ENCODE assay signal across 25 cellular contexts in genomic region chr11:64220798-64221197, GRCh38. TPM values are rescaled to one million over a fixed set of nuclear protein-coding genes. Genes with fewer than 3 reads are reported as not detected.
DNase-seq lines count a peak whose midpoint lies in the region; ATAC-seq, FAIRE-seq and TF ChIP-seq lines count a peak whose summit lies in the region.
"Had no signal": no experiment of that assay in that cellular context is flagged by ENCODE, and none has a peak within 500 bp of the region (broad histone marks: within the 10 kb centered on the region; RNA-seq: fewer than 3 reads in every experiment).

No MANE protein-coding gene starts in this region.

- H3K27ac ChIP-seq in K562 (ENCODE audit: extremely low read depth, low read depth, low read length) (no peak overlapping the region), osteoblast (ENCODE audit: low read depth, low read length) (no peak overlapping the region)
- H3K27ac ChIP-seq: Peyer's patch, SJCRH30 had no signal

- in situ Hi-C loops in K562 (cut with MboI) = no loop called here

- H4K20me1 ChIP-seq in K562 (replicated peaks; ENCODE audit: control insufficient read depth, insufficient read depth, low read length) = no peaks in the 10 kb centered on the region
- H4K20me1 ChIP-seq in osteoblast (ENCODE audit: insufficient read depth, low read length) = peaks cover 5% of the 10 kb centered on the region

- peak overlapping the region in 1 of 2 experiments; percentile 35; a peak in 1 of 4 replicates for H3K9ac ChIP-seq in K562 (ENCODE audit: insufficient read depth in 1 of 2, low read depth in 2 of 2, low read length in 2 of 2)

- no peak for ATAC-seq in Right ventricle myocardium inferior
- ATAC-seq in Right ventricle myocardium superior (ENCODE audit: poor library complexity) = no peak
- ATAC-seq in K562 = no peak
- no peak for ATAC-seq in GM21423 (IDR thresholded peaks at IDR 0.05; ENCODE audit: unreplicated experiment)
- no peak for ATAC-seq in HG03469 (IDR thresholded peaks at IDR 0.05; ENCODE audit: unreplicated experiment)
- no peak for ATAC-seq in GM19397 (IDR thresholded peaks at IDR 0.05; ENCODE audit: unreplicated experiment)

- intact Hi-C loops in Right ventricle myocardium inferior (cut with DNase I) = no loop called here
- intact Hi-C loops in Right ventricle myocardium superior (cut with DNase I) = no loop called here
- intact Hi-C loops in K562 (cut with micrococcal nuclease) = no loop called here

- H2AFZ ChIP-seq in K562 (ENCODE audit: low read depth, low read length) (no peak overlapping the region), osteoblast (ENCODE audit: low read length) (no peak overlapping the region)

- TF ChIP-seq CTCF in K562 (IDR thresholded peaks at IDR 0.05 in 2 of 3, conservative IDR thresholded peaks at IDR 0.05 in 1 of 3; ENCODE audit: insufficient read depth in 2 of 3, low read depth in 1 of 3, low read length in 3 of 3) = no peak
- no peak for TF ChIP-seq CTCF in osteoblast (IDR thresholded peaks at IDR 0.05; ENCODE audit: extremely low read depth, low read depth, low read length)

- POLR2A ChIA-PET in K562 (lab: Yijun Ruan, JAX) = interaction anchor here (7.0 kb wide), 1 partner anchor 14 kb away, joined by 57 read pairs; the partner anchor contains the start of gene FERMT3

- TF ChIP-seq RAD21 in K562 (CRISPR knock-in tag; conservative IDR thresholded peaks at IDR 0.05 in 1 of 2, IDR thresholded peaks at IDR 0.05 in 1 of 2) = no peak

- DNase-seq in Right ventricle myocardium inferior (ENCODE audit: missing footprints) (peak; percentile 35), Right ventricle myocardium superior (no peak), K562 (ENCODE audit: extremely low read depth in 1 of 4, low spot score in 3 of 4) (no peak), osteoblast (ENCODE audit: insufficient read length, low spot score, missing footprints) (peak; percentile 57), amniotic stem cell (lab: John Stamatoyannopoulos, UW) (no peak)
- DNase-seq: Calu3, DMS79 treated with DMSO at 0.1 percent for 48 hours, HCEC 1CT, NCI-H1092, NCI-H1417 treated with DMSO at 0.1 percent for 48 hours, NCI-H1694 treated with DMSO at 0.1 percent for 48 hours, NCI-H2081 treated with DMSO at 0.1 percent for 48 hours, NCI-H2171, NCI-H226, NCI-H510A, NCI-H69, OCI-M1, Peyer's patch, SJCRH30 had no signal

- H3K4me1 ChIP-seq in K562 (replicated peaks in 1 of 2; ENCODE audit: control insufficient read depth in 2 of 2, insufficient read depth in 2 of 2, low read length in 2 of 2) = peaks cover 0 to 43% of the 10 kb centered on the region in 2 experiments; a peak in 3 of 5 replicates
- H3K4me1 ChIP-seq in osteoblast (ENCODE audit: insufficient read depth, low read length) = peaks cover 8% of the 10 kb centered on the region

- no peak for FAIRE-seq in K562 (lab: Jason Lieb, UNC)
- FAIRE-seq: GM12892, GM18507, H1 had no signal

- 96% methylated on average over 13 of the region's 14 CpGs for WGBS in K562 (ENCODE audit: insufficient coverage, low coverage, missing lambda C conversion rate)

- BruUV-seq in K562 (replicated peaks; lab: Mats Ljungman, UMichigan) = no TSS peak

- TF ChIP-seq EP300 in K562 (IDR thresholded peaks at IDR 0.05; ENCODE audit: low read length) = no peak

- CTCF ChIA-PET in K562 (lab: Yijun Ruan, JAX; ENCODE audit: low intra/inter-chr PET ratio) = no interaction called here

- peaks cover 5% of the 10 kb centered on the region for H3K9me1 ChIP-seq in K562 (ENCODE audit: control insufficient read depth, insufficient read depth, low read length)

- H3K79me2 ChIP-seq in K562 (ENCODE audit: control insufficient read depth, insufficient read depth, low read length) (peaks cover 10% of the 10 kb centered on the region), osteoblast (ENCODE audit: insufficient read depth, low read length) (peaks cover 11% of the 10 kb centered on the region)

- H3K9me3 ChIP-seq in K562 (replicated peaks; ENCODE audit: control insufficient read depth, insufficient read depth, low read depth, low read length) (no peaks in the 10 kb centered on the region), osteoblast (ENCODE audit: low read depth, low read length) (no peaks in the 10 kb centered on the region)
- H3K9me3 ChIP-seq: Peyer's patch, SJCRH30 had no signal

- H3K4me3 ChIP-seq in K562 (no peak overlapping the region), osteoblast (ENCODE audit: insufficient read depth, low read length) (no peak overlapping the region)
- H3K4me3 ChIP-seq: Peyer's patch, SJCRH30 had no signal

- H3K27me3 ChIP-seq in K562 (ENCODE audit: control insufficient read depth in 2 of 2, insufficient read depth in 2 of 2, low read length in 2 of 2) = no peaks in the 10 kb centered on the region
- H3K27me3 ChIP-seq in osteoblast (ENCODE audit: insufficient read depth, low read length) = no peaks in the 10 kb centered on the region
- H3K27me3 ChIP-seq: Peyer's patch, SJCRH30 had no signal

- no peak for TF ChIP-seq POLR2A in K562 (conservative IDR thresholded peaks at IDR 0.05)

- H3K36me3 ChIP-seq in K562 (ENCODE audit: control insufficient read depth, insufficient read depth, low read length) (peaks cover 75% of the 10 kb centered on the region), osteoblast (ENCODE audit: insufficient read depth, low read length) (peaks cover 5% of the 10 kb centered on the region)
- H3K36me3 ChIP-seq: SJCRH30 had no signal

- H3K4me2 ChIP-seq in K562 (ENCODE audit: insufficient read depth, low read length) (no peak overlapping the region), osteoblast (ENCODE audit: insufficient read depth, low read length) (no peak overlapping the region)

RNA-seq across cellular contexts. Expression of gene TRPT1, which starts 5.2 kb away (rescaled TPM):
- 71.9 TPM for total RNA-seq in Right ventricle myocardium inferior
- total RNA-seq in Right ventricle myocardium superior = 79.8 TPM
- 28.5 and 90.3 TPM in 2 replicates for total RNA-seq in K562 (2011; cell fraction: chromatin; rRNA removed; ENCODE audit: low replicate concordance)
- total RNA-seq in K562 (2011; cell fraction: nucleolus; rRNA removed) = 64.9 and 73.8 TPM in 2 replicates
- total RNA-seq in K562 (2011; cell fraction: nucleoplasm; rRNA removed) = 45.8 and 49.8 TPM in 2 replicates
- total RNA-seq in K562 (2014; rRNA removed) = 27.4 and 37.3 TPM in 2 replicates
- 17.3 and 17.5 TPM in 2 replicates for total RNA-seq in K562 (2014; rRNA removed; fragmentation: Illumina TruSeq; extraction: Trizol)
- total RNA-seq in K562 (2015; rRNA removed; fragmentation: Illumina TruSeq; extraction: Trizol) = 23.1 and 25.3 TPM in 2 replicates
- 36.1 and 41.7 TPM in 2 replicates for total RNA-seq in K562 (2021)
- polyA plus RNA-seq in K562 (2011; rRNA removed) = 23.3 and 42.4 TPM in 2 replicates
- polyA plus RNA-seq in K562 (2011; cell fraction: cytosol; rRNA removed) = 43.7 and 69.5 TPM in 2 replicates
- polyA plus RNA-seq in K562 (2011; cell fraction: nucleus; rRNA removed) = 169 and 180 TPM in 2 replicates
- polyA plus RNA-seq in K562 (2012) = 34.2 and 65.9 TPM in 2 replicates
- 21.2 and 33.3 TPM in 2 replicates for polyA plus RNA-seq in K562 (2014; fragmentation: Illumina TruSeq; extraction: Trizol)
- polyA plus RNA-seq in K562 (2014; fragmentation: Nextera tagmentation; extraction: Ambion mirVana) = 1 to 10 TPM; 4.6 to 8.1 TPM
- 38.4 and 39.2 TPM in 2 replicates for polyA plus RNA-seq in K562 (2014; rRNA removed)
- 12.1 and 14.9 TPM in 2 replicates for polyA minus RNA-seq in K562 (2011; rRNA and poly(A)+ RNA removed)
- 13.6 and 20.9 TPM in 2 replicates for polyA minus RNA-seq in K562 (2011; cell fraction: cytosol; rRNA and poly(A)+ RNA removed)
- 22.1 and 30.3 TPM in 2 replicates for polyA minus RNA-seq in K562 (2011; cell fraction: nucleus; rRNA and poly(A)+ RNA removed)
- 32.2 and 33.0 TPM in 2 replicates for total RNA-seq in osteoblast

RNA-seq across cellular contexts. Expression of gene NUDT22, which starts 5.3 kb away (rescaled TPM):
- total RNA-seq in Right ventricle myocardium inferior = 66.4 TPM
- 60.8 TPM for total RNA-seq in Right ventricle myocardium superior
- total RNA-seq in K562 (2011; cell fraction: chromatin; rRNA removed; ENCODE audit: low replicate concordance) = 74.2 and 269 TPM in 2 replicates
- 230 and 279 TPM in 2 replicates for total RNA-seq in K562 (2011; cell fraction: nucleolus; rRNA removed)
- total RNA-seq in K562 (2011; cell fraction: nucleoplasm; rRNA removed) = 112 and 146 TPM in 2 replicates
- total RNA-seq in K562 (2014; rRNA removed) = 92.6 and 132 TPM in 2 replicates
- total RNA-seq in K562 (2014; rRNA removed; fragmentation: Illumina TruSeq; extraction: Trizol) = 21.1 and 25.7 TPM in 2 replicates
- total RNA-seq in K562 (2015; rRNA removed; fragmentation: Illumina TruSeq; extraction: Trizol) = 49.9 and 50.6 TPM in 2 replicates
- 87.5 and 89.5 TPM in 2 replicates for total RNA-seq in K562 (2021)
- 37.4 and 48.0 TPM in 2 replicates for polyA plus RNA-seq in K562 (2011; rRNA removed)
- 58.1 and 156 TPM in 2 replicates for polyA plus RNA-seq in K562 (2011; cell fraction: cytosol; rRNA removed)
- 132 and 213 TPM in 2 replicates for polyA plus RNA-seq in K562 (2011; cell fraction: nucleus; rRNA removed)
- 56.4 and 102 TPM in 2 replicates for polyA plus RNA-seq in K562 (2012)
- polyA plus RNA-seq in K562 (2014; fragmentation: Illumina TruSeq; extraction: Trizol) = 24.0 and 43.1 TPM in 2 replicates
- polyA plus RNA-seq in K562 (2014; fragmentation: Nextera tagmentation; extraction: Ambion mirVana) = 10 to 100 TPM in 1 of 2 experiments, 1 to 10 TPM in 1; 6.3 to 16.3 TPM
- polyA plus RNA-seq in K562 (2014; rRNA removed) = 83.6 and 88.5 TPM in 2 replicates
- polyA minus RNA-seq in K562 (2011; rRNA and poly(A)+ RNA removed) = 13.9 and 15.0 TPM in 2 replicates
- 32.9 and 34.8 TPM in 2 replicates for polyA minus RNA-seq in K562 (2011; cell fraction: cytosol; rRNA and poly(A)+ RNA removed)
- polyA minus RNA-seq in K562 (2011; cell fraction: nucleus; rRNA and poly(A)+ RNA removed) = 75.9 and 84.7 TPM in 2 replicates
- total RNA-seq in osteoblast = 46.6 and 56.5 TPM in 2 replicates

RNA-seq across cellular contexts. Expression of gene DNAJC4, which starts 9.6 kb away (rescaled TPM):
- 53.5 TPM for total RNA-seq in Right ventricle myocardium inferior
- 58.0 TPM for total RNA-seq in Right ventricle myocardium superior
- total RNA-seq in K562 (2011; cell fraction: chromatin; rRNA removed; ENCODE audit: low replicate concordance) = 39.7 and 112 TPM in 2 replicates
- total RNA-seq in K562 (2011; cell fraction: nucleolus; rRNA removed) = 78.0 and 98.9 TPM in 2 replicates
- 64.2 and 65.8 TPM in 2 replicates for total RNA-seq in K562 (2011; cell fraction: nucleoplasm; rRNA removed)
- total RNA-seq in K562 (2014; rRNA removed) = 16.4 and 20.2 TPM in 2 replicates
- 6.6 and 11.2 TPM in 2 replicates for total RNA-seq in K562 (2014; rRNA removed; fragmentation: Illumina TruSeq; extraction: Trizol)
- 19.3 and 19.9 TPM in 2 replicates for total RNA-seq in K562 (2015; rRNA removed; fragmentation: Illumina TruSeq; extraction: Trizol)
- 27.6 and 31.8 TPM in 2 replicates for total RNA-seq in K562 (2021)
- polyA plus RNA-seq in K562 (2011; rRNA removed) = 23.9 and 45.1 TPM in 2 replicates
- polyA plus RNA-seq in K562 (2011; cell fraction: cytosol; rRNA removed) = 30.8 and 65.5 TPM in 2 replicates
- polyA plus RNA-seq in K562 (2011; cell fraction: nucleus; rRNA removed) = 110 and 164 TPM in 2 replicates
- 34.0 and 79.2 TPM in 2 replicates for polyA plus RNA-seq in K562 (2012)
- 28.0 and 37.5 TPM in 2 replicates for polyA plus RNA-seq in K562 (2014; fragmentation: Illumina TruSeq; extraction: Trizol)
- polyA plus RNA-seq in K562 (2014; fragmentation: Nextera tagmentation; extraction: Ambion mirVana) = 1 to 10 TPM; 4.0 to 4.6 TPM
- 32.6 and 42.9 TPM in 2 replicates for polyA plus RNA-seq in K562 (2014; rRNA removed)
- polyA minus RNA-seq in K562 (2011; rRNA and poly(A)+ RNA removed) = 7.1 and 9.0 TPM in 2 replicates
- 12.6 and 23.5 TPM in 2 replicates for polyA minus RNA-seq in K562 (2011; cell fraction: cytosol; rRNA and poly(A)+ RNA removed)
- polyA minus RNA-seq in K562 (2011; cell fraction: nucleus; rRNA and poly(A)+ RNA removed) = 15.8 and 16.0 TPM in 2 replicates
- 8.0 and 9.8 TPM in 2 replicates for total RNA-seq in osteoblast

RNA-seq across cellular contexts. Expression of gene VEGFB, which starts 13.6 kb away (rescaled TPM):
- total RNA-seq in Right ventricle myocardium inferior = 272 TPM
- total RNA-seq in Right ventricle myocardium superior = 276 TPM
- total RNA-seq in K562 (2011; cell fraction: chromatin; rRNA removed; ENCODE audit: low replicate concordance) = 16.1 and 40.0 TPM in 2 replicates
- 23.4 and 32.0 TPM in 2 replicates for total RNA-seq in K562 (2011; cell fraction: nucleolus; rRNA removed)
- 31.9 and 33.0 TPM in 2 replicates for total RNA-seq in K562 (2011; cell fraction: nucleoplasm; rRNA removed)
- 28.2 and 44.3 TPM in 2 replicates for total RNA-seq in K562 (2014; rRNA removed)
- 21.0 and 22.6 TPM in 2 replicates for total RNA-seq in K562 (2014; rRNA removed; fragmentation: Illumina TruSeq; extraction: Trizol)
- total RNA-seq in K562 (2015; rRNA removed; fragmentation: Illumina TruSeq; extraction: Trizol) = 25.7 and 28.0 TPM in 2 replicates
- 83.4 and 88.3 TPM in 2 replicates for total RNA-seq in K562 (2021)
- 11.0 and 13.5 TPM in 2 replicates for polyA plus RNA-seq in K562 (2011; rRNA removed)
- 12.1 and 16.0 TPM in 2 replicates for polyA plus RNA-seq in K562 (2011; cell fraction: cytosol; rRNA removed)
- polyA plus RNA-seq in K562 (2011; cell fraction: nucleus; rRNA removed) = 25.1 and 26.2 TPM in 2 replicates
- 97.3 and 181 TPM in 2 replicates for polyA plus RNA-seq in K562 (2012)
- 35.2 and 41.4 TPM in 2 replicates for polyA plus RNA-seq in K562 (2014; fragmentation: Illumina TruSeq; extraction: Trizol)
- 10 to 100 TPM; 12.0 to 12.1 TPM for polyA plus RNA-seq in K562 (2014; fragmentation: Nextera tagmentation; extraction: Ambion mirVana)
- polyA plus RNA-seq in K562 (2014; rRNA removed) = 31.8 and 35.8 TPM in 2 replicates
- polyA minus RNA-seq in K562 (2011; rRNA and poly(A)+ RNA removed) = 4.2 and 6.2 TPM in 2 replicates
- 21.2 and 26.0 TPM in 2 replicates for polyA minus RNA-seq in K562 (2011; cell fraction: cytosol; rRNA and poly(A)+ RNA removed)
- polyA minus RNA-seq in K562 (2011; cell fraction: nucleus; rRNA and poly(A)+ RNA removed) = 3.2 and 4.9 TPM in 2 replicates
- total RNA-seq in osteoblast = 37.6 and 41.5 TPM in 2 replicates

RNA-seq across cellular contexts. Expression of gene FERMT3, which starts 14.3 kb away (rescaled TPM):
- total RNA-seq in Right ventricle myocardium inferior (9.6 TPM), Right ventricle myocardium superior (6.0 TPM), K562 (2014; rRNA removed) (192 and 205 TPM in 2 replicates), K562 (2014; rRNA removed; fragmentation: Illumina TruSeq; extraction: Trizol) (25.5 and 39.3 TPM in 2 replicates), K562 (2015; rRNA removed; fragmentation: Illumina TruSeq; extraction: Trizol) (74.5 and 79.5 TPM in 2 replicates), K562 (2021) (249 and 275 TPM in 2 replicates), osteoblast (0.59 and 1.1 TPM in 2 replicates)
- 73.9 and 265 TPM in 2 replicates for total RNA-seq in K562 (2011; cell fraction: chromatin; rRNA removed; ENCODE audit: low replicate concordance)
- 233 and 244 TPM in 2 replicates for total RNA-seq in K562 (2011; cell fraction: nucleolus; rRNA removed)
- 103 and 120 TPM in 2 replicates for total RNA-seq in K562 (2011; cell fraction: nucleoplasm; rRNA removed)
- polyA plus RNA-seq in K562 (2011; rRNA removed) (79.7 and 134 TPM in 2 replicates), K562 (2014; fragmentation: Illumina TruSeq; extraction: Trizol) (98.1 and 207 TPM in 2 replicates), K562 (2014; fragmentation: Nextera tagmentation; extraction: Ambion mirVana) (1 to 10 TPM; 3.2 to 7.2 TPM), K562 (2014; rRNA removed) (169 and 202 TPM in 2 replicates)
- 111 and 282 TPM in 2 replicates for polyA plus RNA-seq in K562 (2011; cell fraction: cytosol; rRNA removed)
- 306 and 623 TPM in 2 replicates for polyA plus RNA-seq in K562 (2011; cell fraction: nucleus; rRNA removed)
- 176 and 251 TPM in 2 replicates for polyA plus RNA-seq in K562 (2012)
- polyA minus RNA-seq in K562 (2011; rRNA and poly(A)+ RNA removed) = 29.0 and 41.3 TPM in 2 replicates
- 111 and 123 TPM in 2 replicates for polyA minus RNA-seq in K562 (2011; cell fraction: cytosol; rRNA and poly(A)+ RNA removed)
- polyA minus RNA-seq in K562 (2011; cell fraction: nucleus; rRNA and poly(A)+ RNA removed) = 68.5 and 84.4 TPM in 2 replicates

Comparison
In these comparisons a context has a peak if more than half of its experiments do, and no peak if none do; other contexts are left out.
1. DNase-seq: peak in Right ventricle myocardium inferior (single experiment) and osteoblast (single experiment); none in Right ventricle myocardium superior (single experiment), K562 (0 of 4) and amniotic stem cell (single experiment).